24 cellular contexts compared by ENCODE assay signal in genomic region chrX:64536740-64537139, GRCh38.
"Had no signal": no experiment of that assay in that cellular context is flagged by ENCODE, and none has a peak within 500 bp of the region (broad histone marks: within the 10 kb centered on the region; RNA-seq: fewer than 3 reads in every experiment).

No MANE protein-coding gene starts in this region.

- H3K27me3 Mint-ChIP-seq: memory B cell had no signal

- H3K9me3 Mint-ChIP-seq: memory B cell; natural killer cell; stimulated activated effector memory CD8-positive, alpha-beta T cell treated with anti-CD3 and anti-CD28 coated beads, Interleukin-12 subunit alpha, Interleukin-12 subunit beta, amount 100 ng/mL, for 72 hours had no signal

- DNase-seq: dermis blood vessel endothelial cell; effector memory CD4-positive, alpha-beta T cell; foreskin fibroblast; gastrocnemius medialis; head of caudate nucleus; natural killer cell; occipital lobe; ovary; posterior cingulate gyrus; psoas muscle; right cardiac atrium; sigmoid colon; stimulated activated CD4-positive, alpha-beta T cell treated with anti-CD3 and anti-CD28 coated beads, Interleukin-2, amount 100 ng/mL, for 24 hours; stimulated activated CD4-positive, alpha-beta T cell treated with anti-CD3 and anti-CD28 coated beads, Interleukin-4, amount 100 ng/mL, for 24 hours; stimulated activated naive CD8-positive, alpha-beta T cell treated with anti-CD3 and anti-CD28 coated beads, Interleukin-15, Interleukin-2, amounts not matched to agents 100 U/mL and 50 U/mL, for 24 hours; substantia nigra; testis; tibial artery; upper lobe of left lung; uterus had no signal

- H3K27ac ChIP-seq: coronary artery, gastrocnemius medialis, ovary, psoas muscle, sigmoid colon, testis, tibial artery, upper lobe of left lung, uterus had no signal

- H3K4me1 Mint-ChIP-seq: memory B cell; natural killer cell; stimulated activated effector memory CD8-positive, alpha-beta T cell treated with anti-CD3 and anti-CD28 coated beads, Interleukin-12 subunit alpha, Interleukin-12 subunit beta, amount 100 ng/mL, for 72 hours had no signal

- H3K36me3 Mint-ChIP-seq: memory B cell; natural killer cell; stimulated activated effector memory CD8-positive, alpha-beta T cell treated with anti-CD3 and anti-CD28 coated beads, Interleukin-12 subunit alpha, Interleukin-12 subunit beta, amount 100 ng/mL, for 72 hours had no signal

- H3K4me3 Mint-ChIP-seq: memory B cell; natural killer cell; stimulated activated effector memory CD8-positive, alpha-beta T cell treated with anti-CD3 and anti-CD28 coated beads, Interleukin-12 subunit alpha, Interleukin-12 subunit beta, amount 100 ng/mL, for 72 hours had no signal

- H3K27ac Mint-ChIP-seq: memory B cell; natural killer cell; stimulated activated effector memory CD8-positive, alpha-beta T cell treated with anti-CD3 and anti-CD28 coated beads, Interleukin-12 subunit alpha, Interleukin-12 subunit beta, amount 100 ng/mL, for 72 hours had no signal

- ATAC-seq: gastrocnemius medialis; left lobe of liver; natural killer cell; psoas muscle; right cardiac atrium; stimulated activated effector memory CD8-positive, alpha-beta T cell treated with anti-CD3 and anti-CD28 coated beads, Interleukin-12 subunit alpha, Interleukin-12 subunit beta, amount 100 ng/mL, for 72 hours; stimulated activated naive CD8-positive, alpha-beta T cell treated with anti-CD3 and anti-CD28 coated beads, Interleukin-15, Interleukin-2, amounts not matched to agents 100 U/mL and 50 U/mL, for 24 hours had no signal
